In the genomic region with DNA sequence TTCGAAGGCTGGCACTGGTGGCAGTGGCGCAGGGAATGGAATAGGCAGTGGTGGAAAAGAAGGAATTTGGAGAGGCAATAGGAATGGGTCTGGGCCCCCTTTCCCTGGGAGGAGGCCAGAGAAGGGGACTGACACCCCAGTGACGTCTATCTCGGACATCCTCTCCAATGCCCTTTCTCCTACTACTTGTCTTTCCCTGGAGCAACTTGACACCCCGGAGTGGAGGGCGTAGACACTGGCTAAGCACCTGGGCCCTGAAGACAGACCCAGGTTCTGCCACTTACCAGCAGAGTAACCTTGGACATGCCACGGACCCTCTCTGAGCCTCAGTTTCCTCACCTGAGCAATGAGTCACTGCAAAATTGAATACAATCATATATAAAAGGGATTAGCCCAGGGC, we compare ENCODE assay signal across 26 cellular contexts.
"Had no signal": no experiment of that assay in that cellular context is flagged by ENCODE, and none has a peak within 500 bp of the region (broad histone marks: within the 10 kb centered on the region; RNA-seq: fewer than 3 reads in every experiment).

No MANE protein-coding gene starts in this region.

- H3K4me1 Mint-ChIP-seq: immature natural killer cell; naive thymus-derived CD4-positive, alpha-beta T cell; stimulated activated effector memory CD8-positive, alpha-beta T cell treated with anti-CD3 and anti-CD28 coated beads, Interleukin-12 subunit alpha, Interleukin-12 subunit beta, amount 100 ng/mL, for 72 hours had no signal

- H3K4me3 Mint-ChIP-seq: immature natural killer cell; naive thymus-derived CD4-positive, alpha-beta T cell; natural killer cell treated with Interleukin-12 subunit alpha and Interleukin-12 subunit beta and Interleukin-15 and Interleukin-18, amount 100 ng/mL, for 72 hours; stimulated activated effector memory CD8-positive, alpha-beta T cell treated with anti-CD3 and anti-CD28 coated beads, Interleukin-12 subunit alpha, Interleukin-12 subunit beta, amount 100 ng/mL, for 72 hours; stimulated activated naive CD8-positive, alpha-beta T cell treated with anti-CD3 and anti-CD28 coated beads, Interleukin-15, Interleukin-2, amounts not matched to agents 100 ng/mL and 50 ng/mL, for 24 hours had no signal

- DNase-seq: hippocampal formation; immature natural killer cell; kidney; left colon; left ventricle myocardium inferior; mesendoderm; midbrain; mucosa of descending colon; naive thymus-derived CD4-positive, alpha-beta T cell; ovary; right cardiac atrium; small intestine; spleen; stimulated activated CD4-positive, alpha-beta T cell treated with anti-CD3 and anti-CD28 coated beads, Interleukin-4, amount 100 ng/mL, for 24 hours; stimulated activated naive CD4-positive, alpha-beta T cell; tibial artery; trophoblast cell; upper lobe of right lung had no signal

- H3K27ac ChIP-seq: left ventricle myocardium inferior, ovary, spleen, suprapubic skin, thoracic aorta, tibial artery, upper lobe of right lung had no signal

- H3K9me3 ChIP-seq: ovary had no signal

- H3K4me1 ChIP-seq: left ventricle myocardium inferior, spleen, suprapubic skin, tibial artery, upper lobe of right lung had no signal

- H3K36me3 ChIP-seq: left ventricle myocardium inferior, ovary, spleen, suprapubic skin, thoracic aorta, tibial artery, upper lobe of right lung had no signal

- H3K27me3 ChIP-seq: ovary had no signal

- H3K36me3 Mint-ChIP-seq: immature natural killer cell; stimulated activated effector memory CD8-positive, alpha-beta T cell treated with anti-CD3 and anti-CD28 coated beads, Interleukin-12 subunit alpha, Interleukin-12 subunit beta, amount 100 ng/mL, for 72 hours had no signal

- H3K9me3 Mint-ChIP-seq: natural killer cell treated with Interleukin-12 subunit alpha and Interleukin-12 subunit beta and Interleukin-15 and Interleukin-18, amount 100 ng/mL, for 72 hours; stimulated activated naive CD8-positive, alpha-beta T cell treated with anti-CD3 and anti-CD28 coated beads, Interleukin-15, Interleukin-2, amounts not matched to agents 100 ng/mL and 50 ng/mL, for 24 hours had no signal

- ATAC-seq: left colon; mucosa of descending colon; naive thymus-derived CD4-positive, alpha-beta T cell; natural killer cell treated with Interleukin-12 subunit alpha and Interleukin-12 subunit beta and Interleukin-15 and Interleukin-18, amount 100 ng/mL, for 72 hours; right cardiac atrium; sciatic nerve; stimulated activated effector memory CD8-positive, alpha-beta T cell treated with anti-CD3 and anti-CD28 coated beads, Interleukin-12 subunit alpha, Interleukin-12 subunit beta, amount 100 ng/mL, for 72 hours; upper lobe of right lung had no signal

- H3K27ac Mint-ChIP-seq: immature natural killer cell; natural killer cell treated with Interleukin-12 subunit alpha and Interleukin-12 subunit beta and Interleukin-15 and Interleukin-18, amount 100 ng/mL, for 72 hours; progenitor cell of endocrine pancreas; stimulated activated effector memory CD8-positive, alpha-beta T cell treated with anti-CD3 and anti-CD28 coated beads, Interleukin-12 subunit alpha, Interleukin-12 subunit beta, amount 100 ng/mL, for 72 hours; stimulated activated naive CD8-positive, alpha-beta T cell treated with anti-CD3 and anti-CD28 coated beads, Interleukin-15, Interleukin-2, amounts not matched to agents 100 ng/mL and 50 ng/mL, for 24 hours had no signal

- H3K4me3 ChIP-seq: left ventricle myocardium inferior, lung, mucosa of descending colon, ovary, spleen, suprapubic skin, thoracic aorta, tibial artery, upper lobe of right lung had no signal
